In the genomic region with DNA sequence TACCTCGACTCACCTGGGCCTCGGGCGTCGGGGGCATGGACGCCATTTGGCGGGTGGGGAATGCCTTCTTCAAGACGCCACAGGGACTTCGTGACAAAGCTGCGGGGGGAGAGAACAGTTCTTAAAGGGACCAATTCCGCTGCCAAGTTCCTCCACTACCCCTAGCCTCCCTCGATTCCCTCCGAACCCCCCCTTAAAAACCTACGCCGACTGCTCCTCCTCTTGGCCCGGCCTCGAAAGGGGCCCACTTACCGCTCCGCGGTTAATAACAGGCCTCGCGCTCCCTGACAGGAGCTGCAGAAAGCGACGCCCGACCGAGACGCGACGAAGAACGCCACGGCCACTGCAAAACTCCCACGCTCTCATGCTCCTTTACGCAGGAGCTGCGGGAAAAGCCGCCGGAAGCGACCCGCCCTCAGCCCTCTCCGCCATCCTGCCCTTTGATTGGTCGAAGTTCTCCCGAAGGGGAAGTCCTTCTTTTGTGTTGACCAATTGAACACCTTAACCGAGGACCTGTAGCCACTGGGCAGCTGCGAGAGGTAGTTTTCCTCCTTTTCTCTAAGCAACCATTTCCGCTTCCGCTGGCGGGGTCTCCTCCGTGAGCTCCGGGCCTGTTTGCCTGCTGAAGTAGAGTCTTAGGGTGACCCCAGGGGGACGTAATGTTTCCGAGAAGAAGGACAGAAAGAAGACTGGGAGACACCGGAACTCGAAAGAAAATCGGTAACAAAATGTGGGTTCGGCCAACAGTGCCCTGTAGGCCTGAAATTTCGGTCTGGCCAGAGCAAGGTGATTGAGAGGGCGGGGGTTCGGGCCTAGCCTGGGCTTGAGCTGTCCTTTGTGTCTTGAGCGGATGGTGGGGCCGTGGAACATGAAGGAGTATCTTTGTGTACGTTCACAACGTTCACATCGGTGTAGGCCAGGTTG, we compare ENCODE assay signal across 1 cellular context.
TF ChIP-seq lines count a peak whose summit lies in the region.

A gene (plus strand): TSS at position 573 of the 924 bp plus-strand sequence. CDS start 32,548 bp downstream, outside the sequence.
A gene with protein sequence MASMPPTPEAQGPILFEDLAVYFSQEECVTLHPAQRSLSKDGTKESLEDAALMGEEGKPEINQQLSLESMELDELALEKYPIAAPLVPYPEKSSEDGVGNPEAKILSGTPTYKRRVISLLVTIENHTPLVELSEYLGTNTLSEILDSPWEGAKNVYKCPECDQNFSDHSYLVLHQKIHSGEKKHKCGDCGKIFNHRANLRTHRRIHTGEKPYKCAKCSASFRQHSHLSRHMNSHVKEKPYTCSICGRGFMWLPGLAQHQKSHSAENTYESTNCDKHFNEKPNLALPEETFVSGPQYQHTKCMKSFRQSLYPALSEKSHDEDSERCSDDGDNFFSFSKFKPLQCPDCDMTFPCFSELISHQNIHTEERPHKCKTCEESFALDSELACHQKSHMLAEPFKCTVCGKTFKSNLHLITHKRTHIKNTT (minus strand): TSS at position 397 of the 924 bp plus-strand sequence. CDS start 351 bp downstream, at position 46.

TF ChIP-seq in HEK293, 187 proteins besides CTCF, POLR2A, EP300 and RAD21 (continued from another document):
- TF ChIP-seq, protein P1, sequence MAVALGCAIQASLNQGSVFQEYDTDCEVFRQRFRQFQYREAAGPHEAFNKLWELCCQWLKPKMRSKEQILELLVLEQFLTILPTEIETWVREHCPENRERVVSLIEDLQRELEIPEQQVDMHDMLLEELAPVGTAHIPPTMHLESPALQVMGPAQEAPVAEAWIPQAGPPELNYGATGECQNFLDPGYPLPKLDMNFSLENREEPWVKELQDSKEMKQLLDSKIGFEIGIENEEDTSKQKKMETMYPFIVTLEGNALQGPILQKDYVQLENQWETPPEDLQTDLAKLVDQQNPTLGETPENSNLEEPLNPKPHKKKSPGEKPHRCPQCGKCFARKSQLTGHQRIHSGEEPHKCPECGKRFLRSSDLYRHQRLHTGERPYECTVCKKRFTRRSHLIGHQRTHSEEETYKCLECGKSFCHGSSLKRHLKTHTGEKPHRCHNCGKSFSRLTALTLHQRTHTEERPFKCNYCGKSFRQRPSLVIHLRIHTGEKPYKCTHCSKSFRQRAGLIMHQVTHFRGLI (tag by site-specific recombination; IDR thresholded peaks at IDR 0.05) = peak; percentile 22; the same call in 1 of the 2 replicates
- peak; percentile 64 for TF ChIP-seq ZNF366 (tag by site-specific recombination; conservative IDR thresholded peaks at IDR 0.05)
- TF ChIP-seq ZNF341 (tag by site-specific recombination; IDR thresholded peaks at IDR 0.05; ENCODE audit: low read depth) = peak; percentile 98
- TF ChIP-seq ZNF555 (tag by site-specific recombination; conservative IDR thresholded peaks at IDR 0.05) = no peak
- TF ChIP-seq, protein P2, sequence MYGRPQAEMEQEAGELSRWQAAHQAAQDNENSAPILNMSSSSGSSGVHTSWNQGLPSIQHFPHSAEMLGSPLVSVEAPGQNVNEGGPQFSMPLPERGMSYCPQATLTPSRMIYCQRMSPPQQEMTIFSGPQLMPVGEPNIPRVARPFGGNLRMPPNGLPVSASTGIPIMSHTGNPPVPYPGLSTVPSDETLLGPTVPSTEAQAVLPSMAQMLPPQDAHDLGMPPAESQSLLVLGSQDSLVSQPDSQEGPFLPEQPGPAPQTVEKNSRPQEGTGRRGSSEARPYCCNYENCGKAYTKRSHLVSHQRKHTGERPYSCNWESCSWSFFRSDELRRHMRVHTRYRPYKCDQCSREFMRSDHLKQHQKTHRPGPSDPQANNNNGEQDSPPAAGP (tag by site-specific recombination; IDR thresholded peaks at IDR 0.05) = peak; percentile 18; the same call in 1 of the 2 replicates
